In genomic region chr6:147033267-147033666, GRCh38 we compare ENCODE assay signal across 1 cellular context.
TF ChIP-seq lines count a peak whose summit lies in the region.

No MANE protein-coding gene starts in this region.

TF ChIP-seq in WTC11, 78 proteins besides CTCF, POLR2A, EP300 and RAD21 (continued from another document):
- TF ChIP-seq ZNF425 (CRISPR knock-in tag; conservative IDR thresholded peaks at IDR 0.05) (no peak), SOX15 (CRISPR knock-in tag; IDR thresholded peaks at IDR 0.05) (no peak), GTF2I (CRISPR knock-in tag; conservative IDR thresholded peaks at IDR 0.05) (no peak), GABPB1 (CRISPR knock-in tag; IDR thresholded peaks at IDR 0.05) (no peak), ZNF416 (CRISPR knock-in tag; IDR thresholded peaks at IDR 0.05) (no peak), ZBTB21 (CRISPR knock-in tag; IDR thresholded peaks at IDR 0.05; ENCODE audit: borderline replicate concordance) (no peak), ZNF263 (CRISPR knock-in tag; IDR thresholded peaks at IDR 0.05; ENCODE audit: low read depth) (no peak), ESRRA (CRISPR knock-in tag; IDR thresholded peaks at IDR 0.05; ENCODE audit: borderline replicate concordance) (no peak)
- TF ChIP-seq, protein P1, sequence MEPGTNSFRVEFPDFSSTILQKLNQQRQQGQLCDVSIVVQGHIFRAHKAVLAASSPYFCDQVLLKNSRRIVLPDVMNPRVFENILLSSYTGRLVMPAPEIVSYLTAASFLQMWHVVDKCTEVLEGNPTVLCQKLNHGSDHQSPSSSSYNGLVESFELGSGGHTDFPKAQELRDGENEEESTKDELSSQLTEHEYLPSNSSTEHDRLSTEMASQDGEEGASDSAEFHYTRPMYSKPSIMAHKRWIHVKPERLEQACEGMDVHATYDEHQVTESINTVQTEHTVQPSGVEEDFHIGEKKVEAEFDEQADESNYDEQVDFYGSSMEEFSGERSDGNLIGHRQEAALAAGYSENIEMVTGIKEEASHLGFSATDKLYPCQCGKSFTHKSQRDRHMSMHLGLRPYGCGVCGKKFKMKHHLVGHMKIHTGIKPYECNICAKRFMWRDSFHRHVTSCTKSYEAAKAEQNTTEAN (CRISPR knock-in tag; IDR thresholded peaks at IDR 0.05) = no peak
- TF ChIP-seq, protein P2, sequence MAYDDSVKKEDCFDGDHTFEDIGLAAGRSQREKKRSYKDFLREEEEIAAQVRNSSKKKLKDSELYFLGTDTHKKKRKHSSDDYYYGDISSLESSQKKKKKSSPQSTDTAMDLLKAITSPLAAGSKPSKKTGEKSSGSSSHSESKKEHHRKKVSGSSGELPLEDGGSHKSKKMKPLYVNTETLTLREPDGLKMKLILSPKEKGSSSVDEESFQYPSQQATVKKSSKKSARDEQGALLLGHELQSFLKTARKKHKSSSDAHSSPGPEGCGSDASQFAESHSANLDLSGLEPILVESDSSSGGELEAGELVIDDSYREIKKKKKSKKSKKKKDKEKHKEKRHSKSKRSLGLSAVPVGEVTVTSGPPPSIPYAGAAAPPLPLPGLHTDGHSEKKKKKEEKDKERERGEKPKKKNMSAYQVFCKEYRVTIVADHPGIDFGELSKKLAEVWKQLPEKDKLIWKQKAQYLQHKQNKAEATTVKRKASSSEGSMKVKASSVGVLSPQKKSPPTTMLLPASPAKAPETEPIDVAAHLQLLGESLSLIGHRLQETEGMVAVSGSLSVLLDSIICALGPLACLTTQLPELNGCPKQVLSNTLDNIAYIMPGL (CRISPR knock-in tag; IDR thresholded peaks at IDR 0.05) = no peak
